Comparison of ENCODE assay signal across 22 cellular contexts in genomic region chr1:215623162-215623561, GRCh38.
"Had no signal": no experiment of that assay in that cellular context is flagged by ENCODE, and none has a peak within 500 bp of the region (broad histone marks: within the 10 kb centered on the region; RNA-seq: fewer than 3 reads in every experiment).

No MANE protein-coding gene starts in this region.

- H3K27ac ChIP-seq: HL-60, SJSA1 had no signal

- DNase-seq: Karpas-422, KG1, MG63, NCI-H1092, NCI-H1105 treated with DMSO at 0.1 percent for 48 hours, NCI-H1417 treated with DMSO at 0.1 percent for 48 hours, NCI-H146, NCI-H1694 treated with DMSO at 0.1 percent for 48 hours, NCI-H1930, NCI-H2081, NCI-H2107, NCI-H2227 treated with DMSO at 0.1 percent for 48 hours, NCI-H524 treated with DMSO at 0.1 percent for 48 hours, NCI-H69, NCI-H774, Right ventricle myocardium superior, RPMI8226, SIG-M5, SK-N-SH, SW 1271 had no signal

- H3K9me3 ChIP-seq: MG63, SJSA1, SK-N-SH had no signal

- H3K4me3 ChIP-seq: MG63, SJSA1 had no signal

- H3K27me3 ChIP-seq: MG63, SJSA1 had no signal
